In the genomic region with DNA sequence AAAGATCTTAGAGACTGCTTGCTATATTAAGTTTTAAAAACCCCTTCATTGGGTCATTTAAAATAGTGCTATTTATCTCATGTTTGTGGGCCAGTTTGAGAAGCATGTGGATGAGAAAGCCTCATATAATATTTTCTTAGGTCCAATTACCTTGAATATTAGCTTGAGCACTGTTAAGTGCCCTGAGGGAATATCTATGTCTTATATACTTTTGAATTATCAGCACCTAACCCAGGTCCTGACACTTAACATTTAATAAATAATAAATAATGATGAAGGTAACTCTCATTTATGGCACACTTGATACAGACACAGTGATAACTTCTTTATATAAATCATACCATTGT, we compare ENCODE assay signal across 9 cellular contexts. TPM values are rescaled to one million over a fixed set of nuclear protein-coding genes. Genes with fewer than 3 reads are reported as not detected.
DNase-seq lines count a peak whose midpoint lies in the region; ATAC-seq and TF ChIP-seq lines count a peak whose summit lies in the region.
"Had no signal": no experiment of that assay in that cellular context is flagged by ENCODE, and none has a peak within 500 bp of the region (broad histone marks: within the 10 kb centered on the region; RNA-seq: fewer than 3 reads in every experiment).

No MANE protein-coding gene starts in this region.

- peak overlapping the region; percentile 90 for H3K27ac ChIP-seq in colonic mucosa
- H3K27ac ChIP-seq in sigmoid colon: peak overlapping the region; percentile 79 to 86 (median 84)

- no peak for TF ChIP-seq CTCF in colonic mucosa (IDR thresholded peaks at IDR 0.05)
- TF ChIP-seq CTCF in sigmoid colon (IDR thresholded peaks at IDR 0.05): no peak

- H3K9me3 ChIP-seq in colonic mucosa (no peaks in the 10 kb centered on the region), sigmoid colon (no peaks in the 10 kb centered on the region)

- peak overlapping the region; percentile 46 for H3K4me3 ChIP-seq in colonic mucosa
- H3K4me3 ChIP-seq in sigmoid colon: peak overlapping the region; percentile 50 to 59 (median 52)

- H3K36me3 ChIP-seq in colonic mucosa: no peaks in the 10 kb centered on the region
- peaks cover 0 to 10% (median 5%) of the 10 kb centered on the region in 4 donors for H3K36me3 ChIP-seq in sigmoid colon

- DNase-seq in colonic mucosa (no peak), sigmoid colon (no peak), HT-29 (ENCODE audit: low spot score) (no peak), HEK293T (ENCODE audit: extremely low spot score) (no peak), GOT3 (lab: John Stamatoyannopoulos, UW) (no peak)
- no peak for DNase-seq in stimulated activated naive CD4-positive, alpha-beta T cell treated with Interleukin-2 at 50 U/mL for 16 hours (lab: John Stamatoyannopoulos, UW)
- DNase-seq: hypothalamus had no signal

- intact Hi-C loops in colonic mucosa (cut with DNase I): no loop called here
- intact Hi-C loops in sigmoid colon (cut with DNase I): no loop called here

- ATAC-seq in GM18858 (IDR thresholded peaks at IDR 0.05; ENCODE audit: unreplicated experiment) (peak; percentile 22), HG02981 (IDR thresholded peaks at IDR 0.05; ENCODE audit: unreplicated experiment) (peak; percentile 3)

- H3K27me3 ChIP-seq in colonic mucosa (no peaks in the 10 kb centered on the region), sigmoid colon (no peaks in the 10 kb centered on the region)

- CTCF ChIA-PET in HEK293T (lab: Yijun Ruan, JAX): no interaction called here

- TF ChIP-seq POLR2A in sigmoid colon (IDR thresholded peaks at IDR 0.05): no peak

- POLR2A ChIA-PET in HEK293T (lab: Yijun Ruan, JAX): interaction anchor here (0.6 kb wide), 1 partner anchor 1116 kb away, joined by 3 read pairs; no protein-coding TSS in a partner anchor

- H3K4me1 ChIP-seq in colonic mucosa: peaks cover 3% of the 10 kb centered on the region
- H3K4me1 ChIP-seq in sigmoid colon: peaks cover 0 to 68% (median 59%) of the 10 kb centered on the region in 4 donors

- TF ChIP-seq EP300 in sigmoid colon (IDR thresholded peaks at IDR 0.05): no peak

- peak overlapping the region in 1 of 2 donors; percentile 91 for H3K9ac ChIP-seq in colonic mucosa (ENCODE audit: low read depth in 2 of 2, low read length in 2 of 2)

TF ChIP-seq in HEK293T, 16 proteins besides CTCF, POLR2A, EP300 and RAD21:
- TF ChIP-seq TARDBP (IDR thresholded peaks at IDR 0.05) (no peak), FOXK2 (IDR thresholded peaks at IDR 0.05) (no peak), L3MBTL2 (conservative IDR thresholded peaks at IDR 0.05) (no peak), ELF4 (IDR thresholded peaks at IDR 0.05) (no peak), LEF1 (IDR thresholded peaks at IDR 0.05; ENCODE audit: borderline replicate concordance) (no peak), NFRKB (IDR thresholded peaks at IDR 0.05) (no peak), ARNT (IDR thresholded peaks at IDR 0.05) (no peak), SUZ12 (IDR thresholded peaks at IDR 0.05) (no peak), FOXM1 (IDR thresholded peaks at IDR 0.05; ENCODE audit: borderline replicate concordance) (no peak), ZNF384 (IDR thresholded peaks at IDR 0.05) (no peak), HDGF (IDR thresholded peaks at IDR 0.05; ENCODE audit: borderline replicate concordance) (no peak), SP1 (IDR thresholded peaks at IDR 0.05) (no peak), FOXA1 (IDR thresholded peaks at IDR 0.05) (no peak), CTBP1 (IDR thresholded peaks at IDR 0.05; ENCODE audit: borderline replicate concordance) (no peak), BHLHE40 (IDR thresholded peaks at IDR 0.05; ENCODE audit: borderline replicate concordance) (no peak)
- TF ChIP-seq, protein P1, sequence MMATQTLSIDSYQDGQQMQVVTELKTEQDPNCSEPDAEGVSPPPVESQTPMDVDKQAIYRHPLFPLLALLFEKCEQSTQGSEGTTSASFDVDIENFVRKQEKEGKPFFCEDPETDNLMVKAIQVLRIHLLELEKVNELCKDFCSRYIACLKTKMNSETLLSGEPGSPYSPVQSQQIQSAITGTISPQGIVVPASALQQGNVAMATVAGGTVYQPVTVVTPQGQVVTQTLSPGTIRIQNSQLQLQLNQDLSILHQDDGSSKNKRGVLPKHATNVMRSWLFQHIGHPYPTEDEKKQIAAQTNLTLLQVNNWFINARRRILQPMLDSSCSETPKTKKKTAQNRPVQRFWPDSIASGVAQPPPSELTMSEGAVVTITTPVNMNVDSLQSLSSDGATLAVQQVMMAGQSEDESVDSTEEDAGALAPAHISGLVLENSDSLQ (IDR thresholded peaks at IDR 0.05): no peak

RNA-seq across cellular contexts. Expression of a gene that starts 0.3 kb away (rescaled TPM):
- total RNA-seq in colonic mucosa (10 to 100 TPM; 20.1 to 81.0 TPM), sigmoid colon (100 to 1,000 TPM; 115 to 152 (median 142) TPM)
- polyA plus RNA-seq in sigmoid colon: 10 to 100 TPM; 39.5 to 86.5 (median 61.3) TPM
- total RNA-seq in HT-29 (2014; rRNA removed; shearing (Covaris generic)): 5.9 and 11.0 TPM in 2 replicates

RNA-seq across cellular contexts. Expression of a gene that starts 49.6 kb away (rescaled TPM):
- total RNA-seq in colonic mucosa: not detected
- not detected for total RNA-seq in sigmoid colon
- under 1 TPM in 1 of 3 donors, not detected in 2; 0.03 TPM for polyA plus RNA-seq in sigmoid colon
- not detected in 2 replicates for total RNA-seq in HT-29 (2014; rRNA removed; shearing (Covaris generic))
